ENCODE assay signal across 24 cellular contexts in the genomic region with DNA sequence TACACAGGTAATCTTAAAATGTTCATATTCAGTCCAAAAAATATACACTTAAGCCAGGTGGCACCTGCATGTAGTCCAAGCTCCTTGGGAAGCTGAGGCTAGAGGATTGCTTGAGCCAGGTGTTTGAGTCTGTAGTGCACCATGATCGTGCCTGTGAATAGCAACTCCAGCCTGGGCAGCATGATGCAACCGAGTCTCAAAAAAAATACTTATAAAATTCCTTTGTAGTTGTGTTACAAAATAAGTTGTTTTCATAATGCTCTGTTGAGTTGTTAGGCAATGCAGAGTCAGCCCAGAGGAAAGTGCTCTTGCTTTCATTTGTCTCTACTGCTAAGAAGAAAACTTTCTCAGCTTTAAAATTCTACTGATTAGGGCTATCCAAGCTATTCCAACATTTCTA.
"Had no signal": no experiment of that assay in that cellular context is flagged by ENCODE, and none has a peak within 500 bp of the region (broad histone marks: within the 10 kb centered on the region; RNA-seq: fewer than 3 reads in every experiment).

No MANE protein-coding gene starts in this region.

- FAIRE-seq: bronchial epithelial cell, endometrium had no signal

- ATAC-seq: activated CD4-positive, CD25-positive, alpha-beta regulatory T cell treated with anti-CD3 and anti-CD28 coated beads, Interleukin-2, amount 50 U/mL, for 24 hours; heart left ventricle; naive thymus-derived CD4-positive, alpha-beta T cell; right lobe of liver had no signal

- DNase-seq: activated CD4-positive, alpha-beta T cell treated with anti-CD3 and anti-CD28 coated beads for 48 hours; activated CD4-positive, alpha-beta T cell treated with anti-CD3 and anti-CD28 coated beads, Interleukin-2, amount 50 U/mL, for 48 hours; activated CD8-positive, alpha-beta memory T cell treated with anti-CD3 and anti-CD28 coated beads for 24 hours; activated effector memory CD4-positive, alpha-beta T cell treated with Interleukin-2 at 50 U/mL for 16 hours; activated naive CD4-positive, alpha-beta T cell treated with Interleukin-2 at 50 U/mL for 16 hours; anterior cingulate cortex; effector CD8-positive, alpha-beta T cell; erythroblast; foreskin fibroblast; heart left ventricle; hypothalamus; midbrain; naive thymus-derived CD4-positive, alpha-beta T cell; ovary; right lobe of liver; stimulated activated CD4-positive, alpha-beta T cell treated with anti-CD3 and anti-CD28 coated beads, Interleukin-2, amount 100 ng/mL, for 48 hours; stimulated activated naive CD4-positive, alpha-beta T cell treated with Interleukin-2 at 50 U/mL for 16 hours; T-helper 9 cell; testis; transverse colon; WERI-Rb-1 had no signal

- H3K4me3 ChIP-seq: heart left ventricle, ovary, right lobe of liver, testis, transverse colon had no signal
